In genomic region chr17:60435244-60436170, GRCh38 we compare ENCODE assay signal across 8 cellular contexts. TPM values are rescaled to one million over a fixed set of nuclear protein-coding genes. Genes with fewer than 3 reads are reported as not detected.
DNase-seq lines count a peak whose midpoint lies in the region; ATAC-seq and TF ChIP-seq lines count a peak whose summit lies in the region.

No MANE protein-coding gene starts in this region.

- no peak overlapping the region for H3K27ac ChIP-seq in VCaP

- peak; percentile 90 for TF ChIP-seq CTCF in VCaP (conservative IDR thresholded peaks at IDR 0.05)

- ATAC-seq in HG03196 (IDR thresholded peaks at IDR 0.05; ENCODE audit: unreplicated experiment) = no peak

- DNase-seq in AG08396 (ENCODE audit: low spot score) = peak; percentile 77
- DNase-seq in H4 (ENCODE audit: low spot score) = peak; percentile 88
- DNase-seq in NCI-H2227 treated with DMSO at 0.1 percent for 48 hours (lab: John Stamatoyannopoulos, UW) = peak; percentile 83
- peak; percentile 57 for DNase-seq in central memory CD4-positive, alpha-beta T cell
- DNase-seq in islet precursor cell = peak; percentile 87
- DNase-seq in stimulated activated CD4-positive, alpha-beta T cell treated with anti-CD3 and anti-CD28 coated beads, Interleukin-15, amount 100 ng/mL, for 48 hours (ENCODE audit: low read depth in 2 of 2) = peak; percentile 11 to 28

RNA-seq across cellular contexts. Expression of gene CHCT1, which starts 13.2 kb away (rescaled TPM):
- total RNA-seq in H4 (2014; rRNA removed; shearing (Covaris generic)) = not detected in 2 replicates

RNA-seq across cellular contexts. Expression of gene USP32, which starts 43.6 kb away (rescaled TPM):
- total RNA-seq in H4 (2014; rRNA removed; shearing (Covaris generic)) = 29.4 and 30.0 TPM in 2 replicates

Comparison
In these comparisons a context has a peak if more than half of its experiments do, and no peak if none do; other contexts are left out.
1. DNase-seq: peak in every context shown above with its lines; median percentile 88 in H4; 87 in islet precursor cell; 83 in NCI-H2227 treated with DMSO at 0.1 percent for 48 hours; 77 in AG08396; 57 in central memory CD4-positive, alpha-beta T cell; 20 in stimulated activated CD4-positive, alpha-beta T cell treated with anti-CD3 and anti-CD28 coated beads, Interleukin-15, amount 100 ng/mL, for 48 hours.